In the genomic region with DNA sequence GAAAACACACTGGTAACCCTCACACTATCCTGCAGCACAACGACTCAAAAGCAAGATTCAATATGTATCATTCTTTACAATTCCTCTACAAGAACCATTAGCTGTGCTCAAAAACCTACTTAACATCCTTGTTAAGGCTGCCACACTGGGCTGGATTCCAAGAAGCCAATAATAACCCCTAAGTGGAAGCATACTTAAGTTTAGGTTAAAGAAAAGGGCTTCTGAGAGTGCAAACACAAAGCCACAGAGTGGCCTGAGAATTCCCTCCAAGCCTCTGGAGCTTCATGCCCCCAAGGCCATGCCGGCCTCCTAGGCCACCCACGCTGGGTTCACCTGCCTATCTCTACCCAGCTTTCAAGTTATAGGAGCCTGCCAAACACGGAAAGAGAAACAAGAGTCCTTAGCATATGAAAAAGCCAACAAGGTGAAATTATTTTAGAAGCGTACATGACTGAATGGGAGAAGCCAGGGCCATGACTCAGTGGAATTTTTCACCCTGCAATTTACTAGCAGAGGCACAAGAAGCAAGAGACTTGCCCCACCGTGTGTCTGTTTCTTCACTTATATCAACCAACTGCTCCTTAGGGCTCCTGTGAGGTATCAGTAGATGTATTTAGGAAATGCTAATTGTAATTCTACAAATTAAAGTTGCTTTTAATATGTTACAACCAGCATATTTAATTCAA, we compare ENCODE assay signal across 14 cellular contexts.
DNase-seq lines count a peak whose midpoint lies in the region; ATAC-seq, FAIRE-seq and TF ChIP-seq lines count a peak whose summit lies in the region.
"Had no signal": no experiment of that assay in that cellular context is flagged by ENCODE, and none has a peak within 500 bp of the region (broad histone marks: within the 10 kb centered on the region; RNA-seq: fewer than 3 reads in every experiment).

No MANE protein-coding gene starts in this region.

- TF ChIP-seq CTCF in GM23338 (conservative IDR thresholded peaks at IDR 0.05; ENCODE audit: low read depth in 2 of 2) (no peak), pancreas (IDR thresholded peaks at IDR 0.05) (no peak)

- H3K4me1 ChIP-seq in GM23338 (ENCODE audit: insufficient read depth) (peaks cover 20% of the 10 kb centered on the region), pancreas (peaks cover 19 to 25% (median 19%) of the 10 kb centered on the region in 3 donors)

- H4K20me1 ChIP-seq in GM23338 (replicated peaks; ENCODE audit: insufficient read depth), result no peaks in the 10 kb centered on the region; the same call in 1 of the 2 replicates

- ATAC-seq in GM23338 (no peak), pancreas (peak in 3 of 4 donors; percentile 48 to 67 (median 58)), HG02623 (IDR thresholded peaks at IDR 0.05; ENCODE audit: unreplicated experiment) (no peak)

- 41 to 45% methylated on average over 6 of the region's 6 CpGs for WGBS in pancreas, 2 donors

- H3K79me2 ChIP-seq in GM23338 (replicated peaks; ENCODE audit: insufficient read depth), result no peaks in the 10 kb centered on the region

- H3F3A ChIP-seq in GM23338 (replicated peaks; ENCODE audit: low read depth), result no peaks in the 10 kb centered on the region

- no peak for FAIRE-seq in pancreas (lab: Jason Lieb, UNC)

- H3K4me1 Mint-ChIP-seq in GM23338, result peaks cover 25% of the 10 kb centered on the region

- no peaks in the 10 kb centered on the region; the same call in 2 of the 3 replicates for H3K36me3 Mint-ChIP-seq in GM23338 (ENCODE audit: low read depth)
- H3K36me3 Mint-ChIP-seq: activated CD4-positive, alpha-beta memory T cell treated with anti-CD3 and anti-CD28 coated beads for 36 hours had no signal

- H3K27me3 ChIP-seq in GM23338 (ENCODE audit: insufficient read depth), result no peaks in the 10 kb centered on the region
- H3K27me3 ChIP-seq in pancreas, result no peaks in the 10 kb centered on the region
- H3K27me3 ChIP-seq: esophagus squamous epithelium had no signal

- H3K27ac ChIP-seq in GM23338 (ENCODE audit: low read depth) (no peak overlapping the region), pancreas (no peak overlapping the region)
- H3K27ac ChIP-seq: esophagus squamous epithelium had no signal

- H3K4me3 ChIP-seq in GM23338 (no peak overlapping the region), pancreas (no peak overlapping the region)
- H3K4me3 ChIP-seq: esophagus squamous epithelium had no signal

- no peaks in the 10 kb centered on the region for H3K36me3 ChIP-seq in GM23338 (ENCODE audit: insufficient read depth)
- H3K36me3 ChIP-seq in pancreas, result no peaks in the 10 kb centered on the region
- H3K36me3 ChIP-seq: esophagus squamous epithelium had no signal

- no peak overlapping the region for H3K27ac Mint-ChIP-seq in GM23338
- H3K27ac Mint-ChIP-seq: activated CD4-positive, alpha-beta memory T cell treated with anti-CD3 and anti-CD28 coated beads for 36 hours had no signal

- intact Hi-C loops in pancreas (cut with DNase I), result no loop called here

- peaks cover 3% of the 10 kb centered on the region for H3K9me2 ChIP-seq in GM23338 (ENCODE audit: insufficient read depth)

- H3K9me3 Mint-ChIP-seq in GM23338, result no peaks in the 10 kb centered on the region; the same call in 2 of the 3 replicates
- H3K9me3 Mint-ChIP-seq: activated CD4-positive, alpha-beta memory T cell treated with anti-CD3 and anti-CD28 coated beads for 36 hours had no signal

- H3K27me3 Mint-ChIP-seq in GM23338 (ENCODE audit: insufficient read depth, low read depth, poor library complexity), result peaks cover 2% of the 10 kb centered on the region

- no peaks in the 10 kb centered on the region for H3K9me3 ChIP-seq in pancreas
- H3K9me3 ChIP-seq: esophagus squamous epithelium had no signal

- peak overlapping the region; percentile 10; the same call in 1 of the 2 replicates for H2AFZ ChIP-seq in GM23338

- H3K4me2 ChIP-seq in GM23338, result no peak overlapping the region

- no peak overlapping the region for H3K4me3 Mint-ChIP-seq in GM23338
- H3K4me3 Mint-ChIP-seq: activated CD4-positive, alpha-beta memory T cell treated with anti-CD3 and anti-CD28 coated beads for 36 hours had no signal

- DNase-seq in GM23338 (ENCODE audit: low spot score) (no peak), NCI-H2029 treated with DMSO at 0.1 percent for 48 hours (lab: John Stamatoyannopoulos, UW) (peak; percentile 85), astrocyte of the hippocampus (ENCODE audit: low read depth, low spot score) (peak; percentile 85), pancreas (no peak), NCI-H510A (lab: John Stamatoyannopoulos, UW) (no peak)
- DNase-seq in NK-92 treated with Interleukin-12 subunit alpha and Interleukin-12 subunit beta, amount 100 ng/mL, for 24 hours (lab: John Stamatoyannopoulos, UW), result no peak
- DNase-seq: activated CD4-positive, alpha-beta memory T cell treated with anti-CD3 and anti-CD28 coated beads for 36 hours; activated gamma-delta T cell treated with Interleukin-2 at 50 U/mL for 16 hours; esophagus squamous epithelium; NCI-H1694; right cardiac atrium; RPMI8226; T-helper 9 cell had no signal

TF ChIP-seq in GM23338, 12 proteins besides CTCF, POLR2A, EP300 and RAD21 (continues in another document):
- TF ChIP-seq EZH2 (IDR thresholded peaks at IDR 0.05; ENCODE audit: low read depth, unreplicated experiment) (no peak), STAT1 (IDR thresholded peaks at IDR 0.05; ENCODE audit: unreplicated experiment) (no peak), EZH2phosphoT487 (IDR thresholded peaks at IDR 0.05; ENCODE audit: unreplicated experiment) (no peak), ZNF114 (CRISPR knock-in tag; IDR thresholded peaks at IDR 0.05) (no peak), ZNF331 (CRISPR knock-in tag; IDR thresholded peaks at IDR 0.05; ENCODE audit: low read depth) (no peak), NANOG (IDR thresholded peaks at IDR 0.05; ENCODE audit: borderline replicate concordance) (no peak), JUNB (IDR thresholded peaks at IDR 0.05; ENCODE audit: unreplicated experiment) (no peak), CREB1 (CRISPR knock-in tag; IDR thresholded peaks at IDR 0.05; ENCODE audit: low read depth) (no peak)
- TF ChIP-seq, protein P1, sequence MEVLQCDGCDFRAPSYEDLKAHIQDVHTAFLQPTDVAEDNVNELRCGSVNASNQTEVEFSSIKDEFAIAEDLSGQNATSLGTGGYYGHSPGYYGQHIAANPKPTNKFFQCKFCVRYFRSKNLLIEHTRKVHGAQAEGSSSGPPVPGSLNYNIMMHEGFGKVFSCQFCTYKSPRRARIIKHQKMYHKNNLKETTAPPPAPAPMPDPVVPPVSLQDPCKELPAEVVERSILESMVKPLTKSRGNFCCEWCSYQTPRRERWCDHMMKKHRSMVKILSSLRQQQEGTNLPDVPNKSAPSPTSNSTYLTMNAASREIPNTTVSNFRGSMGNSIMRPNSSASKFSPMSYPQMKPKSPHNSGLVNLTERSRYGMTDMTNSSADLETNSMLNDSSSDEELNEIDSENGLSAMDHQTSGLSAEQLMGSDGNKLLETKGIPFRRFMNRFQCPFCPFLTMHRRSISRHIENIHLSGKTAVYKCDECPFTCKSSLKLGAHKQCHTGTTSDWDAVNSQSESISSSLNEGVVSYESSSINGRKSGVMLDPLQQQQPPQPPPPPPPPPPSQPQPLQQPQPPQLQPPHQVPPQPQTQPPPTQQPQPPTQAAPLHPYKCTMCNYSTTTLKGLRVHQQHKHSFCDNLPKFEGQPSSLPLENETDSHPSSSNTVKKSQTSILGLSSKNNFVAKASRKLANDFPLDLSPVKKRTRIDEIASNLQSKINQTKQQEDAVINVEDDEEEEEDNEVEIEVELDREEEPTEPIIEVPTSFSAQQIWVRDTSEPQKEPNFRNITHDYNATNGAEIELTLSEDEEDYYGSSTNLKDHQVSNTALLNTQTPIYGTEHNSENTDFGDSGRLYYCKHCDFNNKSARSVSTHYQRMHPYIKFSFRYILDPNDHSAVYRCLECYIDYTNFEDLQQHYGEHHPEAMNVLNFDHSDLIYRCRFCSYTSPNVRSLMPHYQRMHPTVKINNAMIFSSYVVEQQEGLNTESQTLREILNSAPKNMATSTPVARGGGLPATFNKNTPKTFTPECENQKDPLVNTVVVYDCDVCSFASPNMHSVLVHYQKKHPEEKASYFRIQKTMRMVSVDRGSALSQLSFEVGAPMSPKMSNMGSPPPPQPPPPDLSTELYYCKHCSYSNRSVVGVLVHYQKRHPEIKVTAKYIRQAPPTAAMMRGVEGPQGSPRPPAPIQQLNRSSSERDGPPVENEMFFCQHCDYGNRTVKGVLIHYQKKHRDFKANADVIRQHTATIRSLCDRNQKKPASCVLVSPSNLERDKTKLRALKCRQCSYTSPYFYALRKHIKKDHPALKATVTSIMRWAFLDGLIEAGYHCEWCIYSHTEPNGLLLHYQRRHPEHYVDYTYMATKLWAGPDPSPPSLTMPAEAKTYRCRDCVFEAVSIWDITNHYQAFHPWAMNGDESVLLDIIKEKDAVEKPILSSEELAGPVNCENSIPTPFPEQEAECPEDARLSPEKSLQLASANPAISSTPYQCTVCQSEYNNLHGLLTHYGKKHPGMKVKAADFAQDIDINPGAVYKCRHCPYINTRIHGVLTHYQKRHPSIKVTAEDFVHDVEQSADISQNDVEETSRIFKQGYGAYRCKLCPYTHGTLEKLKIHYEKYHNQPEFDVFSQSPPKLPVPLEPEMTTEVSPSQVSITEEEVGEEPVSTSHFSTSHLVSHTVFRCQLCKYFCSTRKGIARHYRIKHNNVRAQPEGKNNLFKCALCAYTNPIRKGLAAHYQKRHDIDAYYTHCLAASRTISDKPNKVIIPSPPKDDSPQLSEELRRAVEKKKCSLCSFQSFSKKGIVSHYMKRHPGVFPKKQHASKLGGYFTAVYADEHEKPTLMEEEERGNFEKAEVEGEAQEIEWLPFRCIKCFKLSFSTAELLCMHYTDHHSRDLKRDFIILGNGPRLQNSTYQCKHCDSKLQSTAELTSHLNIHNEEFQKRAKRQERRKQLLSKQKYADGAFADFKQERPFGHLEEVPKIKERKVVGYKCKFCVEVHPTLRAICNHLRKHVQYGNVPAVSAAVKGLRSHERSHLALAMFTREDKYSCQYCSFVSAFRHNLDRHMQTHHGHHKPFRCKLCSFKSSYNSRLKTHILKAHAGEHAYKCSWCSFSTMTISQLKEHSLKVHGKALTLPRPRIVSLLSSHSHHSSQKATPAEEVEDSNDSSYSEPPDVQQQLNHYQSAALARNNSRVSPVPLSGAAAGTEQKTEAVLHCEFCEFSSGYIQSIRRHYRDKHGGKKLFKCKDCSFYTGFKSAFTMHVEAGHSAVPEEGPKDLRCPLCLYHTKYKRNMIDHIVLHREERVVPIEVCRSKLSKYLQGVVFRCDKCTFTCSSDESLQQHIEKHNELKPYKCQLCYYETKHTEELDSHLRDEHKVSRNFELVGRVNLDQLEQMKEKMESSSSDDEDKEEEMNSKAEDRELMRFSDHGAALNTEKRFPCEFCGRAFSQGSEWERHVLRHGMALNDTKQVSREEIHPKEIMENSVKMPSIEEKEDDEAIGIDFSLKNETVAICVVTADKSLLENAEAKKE (CRISPR knock-in tag; IDR thresholded peaks at IDR 0.05), result no peak

Comparison
In these comparisons a context has a peak if more than half of its experiments do, and no peak if none do; other contexts are left out.
1. ATAC-seq: peak in pancreas (3 of 4); none in GM23338 (single experiment) and HG02623 (single experiment).
2. DNase-seq: peak in NCI-H2029 treated with DMSO at 0.1 percent for 48 hours (single experiment) and astrocyte of the hippocampus (single experiment); none in GM23338 (single experiment), pancreas (0 of 6), NCI-H510A (single experiment) and NK-92 treated with Interleukin-12 subunit alpha and Interleukin-12 subunit beta, amount 100 ng/mL, for 24 hours (single experiment).